Comparison of ENCODE assay signal across 10 cellular contexts in the genomic region with DNA sequence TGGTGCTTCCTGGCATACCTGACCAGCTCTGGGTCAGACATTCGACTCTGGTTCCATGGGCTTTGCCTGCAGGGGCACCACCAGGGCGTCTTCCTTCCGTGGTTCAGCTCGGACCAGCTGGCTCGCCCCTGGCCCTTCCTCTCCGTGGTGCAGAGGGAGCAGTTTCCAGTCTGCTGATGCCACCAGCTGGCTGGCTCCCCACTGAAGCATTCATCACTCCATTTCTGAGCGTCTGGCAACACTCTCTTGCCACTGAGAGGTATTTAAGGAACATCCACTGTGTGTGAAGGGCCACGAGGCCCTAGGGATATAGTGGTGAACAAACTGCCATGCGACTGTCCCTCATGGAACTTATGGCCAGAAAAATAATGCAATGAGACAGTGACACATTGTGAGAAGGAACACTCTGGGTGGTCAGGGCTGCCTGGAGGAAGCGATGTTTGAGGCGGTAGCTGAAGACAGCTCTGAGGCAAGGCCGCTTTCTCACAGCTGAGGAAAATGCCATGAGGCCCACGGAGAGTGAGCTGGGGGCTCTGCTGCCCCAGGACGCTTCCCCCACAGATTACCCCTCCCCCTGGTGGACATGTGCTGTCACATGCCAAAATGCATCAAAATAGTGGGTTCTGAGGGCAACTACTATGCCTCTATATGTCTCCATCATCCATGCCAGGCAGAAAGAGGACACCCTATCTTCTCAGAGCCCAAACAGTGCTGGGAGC. TPM values are rescaled to one million over a fixed set of nuclear protein-coding genes. Genes with fewer than 3 reads are reported as not detected.
DNase-seq lines count a peak whose midpoint lies in the region; ATAC-seq, FAIRE-seq and TF ChIP-seq lines count a peak whose summit lies in the region.
"Had no signal": no experiment of that assay in that cellular context is flagged by ENCODE, and none has a peak within 500 bp of the region (broad histone marks: within the 10 kb centered on the region; RNA-seq: fewer than 3 reads in every experiment).

No MANE protein-coding gene starts in this region.

- no peaks in the 10 kb centered on the region for H3K9me3 ChIP-seq in HepG2 (ENCODE audit: low read length)
- no peaks in the 10 kb centered on the region for H3K9me3 ChIP-seq in right lobe of liver
- H3K9me3 ChIP-seq in SU-DHL-6 (ENCODE audit: insufficient read depth, low read length), result no peaks in the 10 kb centered on the region

- H3K4me3 Mint-ChIP-seq in glutamatergic neuron (ENCODE audit: unreplicated experiment), result no peak overlapping the region

- H3K9me2 ChIP-seq in SU-DHL-6 (replicated peaks; ENCODE audit: insufficient read depth, low read length), result no peaks in the 10 kb centered on the region

- H3K9ac ChIP-seq in HepG2 (ENCODE audit: insufficient read depth, low read depth, low read length) (no peak overlapping the region), SU-DHL-6 (ENCODE audit: low read length) (no peak overlapping the region)

- TF ChIP-seq RAD21 in HepG2 (CRISPR knock-in tag; IDR thresholded peaks at IDR 0.05), result no peak

- no peak overlapping the region for H3K4me2 ChIP-seq in HepG2 (ENCODE audit: low read depth, low read length)
- H3K4me2 ChIP-seq in SU-DHL-6 (ENCODE audit: low read depth, low read length, poor library complexity, severe bottlenecking), result no peak overlapping the region

- no TSS peak for BruUV-seq in HepG2 (replicated peaks; lab: Mats Ljungman, UMichigan)

- H3K4me3 ChIP-seq in HepG2 (replicated peaks in 1 of 3; ENCODE audit: insufficient read depth in 1 of 3, low read depth in 2 of 3, low read length in 3 of 3) (no peak overlapping the region), right lobe of liver (no peak overlapping the region), SU-DHL-6 (ENCODE audit: insufficient read depth, low read length, poor library complexity, severe bottlenecking) (no peak overlapping the region)

- H3K79me2 ChIP-seq in HepG2 (ENCODE audit: insufficient read depth, low read length) (peaks cover 61% of the 10 kb centered on the region), SU-DHL-6 (ENCODE audit: insufficient read depth, low read length) (no peaks in the 10 kb centered on the region)

- peaks cover 9% of the 10 kb centered on the region for H3K9me3 Mint-ChIP-seq in glutamatergic neuron (ENCODE audit: unreplicated experiment)

- POLR2A ChIA-PET in HepG2 (lab: Yijun Ruan, JAX), result interaction anchor here (1.0 kb wide), 1 partner anchor 93 kb away, joined by 3 read pairs; no protein-coding TSS in a partner anchor

- peaks cover 31% of the 10 kb centered on the region for H3K4me1 Mint-ChIP-seq in glutamatergic neuron (ENCODE audit: low read depth, unreplicated experiment)

- DNase-seq in HepG2 (ENCODE audit: low spot score), result no peak
- DNase-seq in right lobe of liver, result no peak
- DNase-seq in glutamatergic neuron, result no peak
- no peak for DNase-seq in HT-29 (ENCODE audit: low spot score)
- DNase-seq in nucleus accumbens (lab: John Stamatoyannopoulos, UW), result no peak
- DNase-seq: AML-193, NCI-H187 had no signal

- H2AFZ ChIP-seq in HepG2 (ENCODE audit: low read length) (no peak overlapping the region), SU-DHL-6 (ENCODE audit: low read depth, low read length, severe bottlenecking) (no peak overlapping the region)

- peaks cover 5% of the 10 kb centered on the region for H3K36me3 Mint-ChIP-seq in glutamatergic neuron (ENCODE audit: unreplicated experiment)

- intact Hi-C loops in HepG2 (cut with micrococcal nuclease; ENCODE audit: unreplicated experiment), result no loop called here
- intact Hi-C loops in right lobe of liver (cut with DNase I), result no loop called here

- CTCF ChIA-PET in HepG2 (lab: Yijun Ruan, JAX; ENCODE audit: low intra/inter-chr PET ratio, low total read pairs), result no interaction called here

- FAIRE-seq in HepG2 (lab: Jason Lieb, UNC), result no peak

- H4K20me1 ChIP-seq in HepG2 (ENCODE audit: insufficient read depth, low read length), result peaks cover 11% of the 10 kb centered on the region; the same call in 1 of the 2 replicates
- no peaks in the 10 kb centered on the region for H4K20me1 ChIP-seq in SU-DHL-6 (ENCODE audit: low read depth, low read length)

- ATAC-seq in HepG2 (no peak; the same call in 2 of the 3 replicates), right lobe of liver (no peak), GM19452 (IDR thresholded peaks at IDR 0.05; ENCODE audit: unreplicated experiment) (no peak), HG03432 (IDR thresholded peaks at IDR 0.05; ENCODE audit: unreplicated experiment) (no peak)

- in situ Hi-C loops in HepG2 (cut with HindIII; ENCODE audit: extremely low pct_ligation_motif_present, low pct_unique_long_range_greater_than_20kb), result no loop called here

- no peaks in the 10 kb centered on the region for H3K27me3 ChIP-seq in HepG2 (ENCODE audit: control insufficient read depth in 1 of 2, insufficient read depth in 2 of 2, low read length in 2 of 2)
- no peaks in the 10 kb centered on the region for H3K27me3 ChIP-seq in right lobe of liver
- H3K27me3 ChIP-seq in SU-DHL-6 (ENCODE audit: low read length), result no peaks in the 10 kb centered on the region

- WGBS in HepG2 (ENCODE audit: low lambda C conversion rate), result 96% methylated on average over 14 of the region's 14 CpGs
- WGBS in right lobe of liver (ENCODE audit: insufficient coverage, low coverage, low lambda C conversion rate, missing lambda C conversion rate), result 93% methylated on average over 3 of the region's 14 CpGs

- TF ChIP-seq CTCF in HepG2 (CRISPR knock-in tag; IDR thresholded peaks at IDR 0.05) (peak; percentile 36), right lobe of liver (IDR thresholded peaks at IDR 0.05) (no peak), SU-DHL-6 (IDR thresholded peaks at IDR 0.05; ENCODE audit: insufficient read depth, low read length, poor library complexity, severe bottlenecking) (peak; percentile 13), glutamatergic neuron (IDR thresholded peaks at IDR 0.05; ENCODE audit: partially characterized antibody, unreplicated experiment) (peak; percentile 52)

- H3F3A ChIP-seq in SU-DHL-6 (ENCODE audit: insufficient read depth), result no peaks in the 10 kb centered on the region

- peak overlapping the region; percentile 33 for H3K27ac Mint-ChIP-seq in glutamatergic neuron (ENCODE audit: unreplicated experiment)

- H3K36me3 ChIP-seq in HepG2 (replicated peaks in 1 of 2; ENCODE audit: control insufficient read depth in 1 of 2, insufficient read depth in 2 of 2, low read length in 2 of 2) (peaks cover 27 to 60% of the 10 kb centered on the region in 2 experiments), right lobe of liver (no peaks in the 10 kb centered on the region), SU-DHL-6 (ENCODE audit: low read length) (no peaks in the 10 kb centered on the region)

- TF ChIP-seq POLR2A in HepG2 (IDR thresholded peaks at IDR 0.05; ENCODE audit: insufficient read depth in 1 of 2, low read depth in 2 of 2, low read length in 2 of 2) (no peak), right lobe of liver (IDR thresholded peaks at IDR 0.05) (no peak)

- TF ChIP-seq EP300 in HepG2 (IDR thresholded peaks at IDR 0.05; ENCODE audit: low read depth in 2 of 2, low read length in 2 of 2) (no peak), HepG2 (CRISPR knock-in tag; IDR thresholded peaks at IDR 0.05; ENCODE audit: borderline replicate concordance) (no peak)

- no peaks in the 10 kb centered on the region for H3K27me3 Mint-ChIP-seq in glutamatergic neuron (ENCODE audit: unreplicated experiment)

- no peak overlapping the region for H3K27ac ChIP-seq in HepG2 (ENCODE audit: extremely low read length, insufficient read depth, low read length)
- H3K27ac ChIP-seq in right lobe of liver, result no peak overlapping the region
- H3K27ac ChIP-seq in SU-DHL-6 (ENCODE audit: low read depth, low read length), result no peak overlapping the region

- H3K4me1 ChIP-seq in HepG2 (ENCODE audit: insufficient read depth, low read length) (peaks cover 18% of the 10 kb centered on the region), right lobe of liver (peaks cover 0 to 45% (median 17%) of the 10 kb centered on the region in 4 donors)

RNA-seq across cellular contexts. Expression of a gene that starts 44.9 kb away (rescaled TPM):
- total RNA-seq in HepG2 (2016; rRNA removed; fragmentation: Illumina TruSeq; extraction: Trizol), result 41.7 and 66.7 TPM in 2 replicates
- total RNA-seq in HepG2 (2016; cell fraction: cytosol; rRNA removed; fragmentation: Illumina TruSeq; extraction: Trizol; ENCODE audit: low read depth), result 9.5 and 13.8 TPM in 2 replicates
- 41.6 and 68.2 TPM in 2 replicates for total RNA-seq in HepG2 (2016; cell fraction: insoluble cytoplasmic fraction; rRNA removed; fragmentation: Illumina TruSeq; extraction: Trizol)
- total RNA-seq in HepG2 (2016; cell fraction: membrane; rRNA removed; fragmentation: Illumina TruSeq; extraction: Trizol), result 19.0 and 21.9 TPM in 2 replicates
- 26.8 and 27.4 TPM in 2 replicates for total RNA-seq in HepG2 (2016; cell fraction: nucleus; rRNA removed; fragmentation: Illumina TruSeq; extraction: Trizol)
- polyA plus RNA-seq in HepG2 (2011; rRNA removed), result 51.0 and 61.6 TPM in 2 replicates
- polyA plus RNA-seq in HepG2 (2011; cell fraction: cytosol; rRNA removed), result 42.3 and 50.3 TPM in 2 replicates
- polyA plus RNA-seq in HepG2 (2011; cell fraction: nucleus; rRNA removed), result 41.8 and 43.9 TPM in 2 replicates
- 40.6 and 42.9 TPM in 2 replicates for polyA plus RNA-seq in HepG2 (2012)
- 3.0 and 3.1 TPM in 2 replicates for polyA plus RNA-seq in HepG2 (2016; cell fraction: cytosol; fragmentation: Illumina TruSeq; extraction: Trizol; ENCODE audit: low read depth)
- polyA plus RNA-seq in HepG2 (2016; cell fraction: insoluble cytoplasmic fraction; fragmentation: Illumina TruSeq; extraction: Trizol; ENCODE audit: low read depth), result 50.7 and 53.6 TPM in 2 replicates
- 7.0 and 7.1 TPM in 2 replicates for polyA plus RNA-seq in HepG2 (2016; cell fraction: membrane; fragmentation: Illumina TruSeq; extraction: Trizol; ENCODE audit: low read depth)
- 40.6 and 48.9 TPM in 2 replicates for polyA plus RNA-seq in HepG2 (2016; cell fraction: nucleus; fragmentation: Illumina TruSeq; extraction: Trizol; ENCODE audit: insufficient read depth, low read depth)
- polyA minus RNA-seq in HepG2 (2011; rRNA and poly(A)+ RNA removed; ENCODE audit: low replicate concordance), result 16.2 and 65.9 TPM in 2 replicates
- polyA minus RNA-seq in HepG2 (2011; cell fraction: cytosol; rRNA and poly(A)+ RNA removed), result 38.9 and 45.0 TPM in 2 replicates
- 43.4 and 53.0 TPM in 2 replicates for polyA minus RNA-seq in HepG2 (2011; cell fraction: nucleus; rRNA and poly(A)+ RNA removed)
- total RNA-seq in right lobe of liver, result 10 to 100 TPM; 19.8 to 48.4 (median 30.4) TPM
- total RNA-seq in glutamatergic neuron (ENCODE audit: unreplicated experiment), result 18.4 TPM
- total RNA-seq in HT-29 (2014; rRNA removed; shearing (Covaris generic)), result 6.8 and 7.7 TPM in 2 replicates

Comparison
In these comparisons a context has a peak if more than half of its experiments do, and no peak if none do; other contexts are left out.
1. CTCF ChIP-seq: peak in HepG2 (single experiment), SU-DHL-6 (single experiment) and glutamatergic neuron (single experiment); none in right lobe of liver (0 of 4).